ENCODE assay signal across 22 cellular contexts in genomic region chr3:10988003-10988402, GRCh38. TPM values are rescaled to one million over a fixed set of nuclear protein-coding genes. Genes with fewer than 3 reads are reported as not detected.
DNase-seq lines count a peak whose midpoint lies in the region; ATAC-seq and TF ChIP-seq lines count a peak whose summit lies in the region.
"Had no signal": no experiment of that assay in that cellular context is flagged by ENCODE, and none has a peak within 500 bp of the region (broad histone marks: within the 10 kb centered on the region; RNA-seq: fewer than 3 reads in every experiment).

No MANE protein-coding gene starts in this region.

- H3K27me3 Mint-ChIP-seq in endodermal cell (ENCODE audit: insufficient read depth) (peaks cover 18% of the 10 kb centered on the region), neural progenitor cell (ENCODE audit: insufficient read depth, low read depth) (peaks cover 32% of the 10 kb centered on the region)

- H3K9ac ChIP-seq in endodermal cell (ENCODE audit: extremely low read depth, low read length, poor library complexity, severe bottlenecking) (no peak overlapping the region), liver (ENCODE audit: low read depth in 1 of 2, low read length in 2 of 2) (peak overlapping the region; percentile 33 to 82), neural progenitor cell (no peak overlapping the region)
- H3K9ac ChIP-seq: BLaER1 treated with 17β-estradiol and CSF1 and Interleukin-3, amounts not matched to agents 10 nM and 100 nM; GM23248 had no signal

- H3K9me3 Mint-ChIP-seq in endodermal cell (no peaks in the 10 kb centered on the region), neural progenitor cell (no peaks in the 10 kb centered on the region)
- H3K9me3 Mint-ChIP-seq: CD4-positive, alpha-beta T cell had no signal

- no peaks in the 10 kb centered on the region for H3K9me3 ChIP-seq in endodermal cell (ENCODE audit: control insufficient read depth, low read length)
- no peaks in the 10 kb centered on the region for H3K9me3 ChIP-seq in liver (ENCODE audit: control insufficient read depth in 4 of 4, low read length in 3 of 4)
- no peaks in the 10 kb centered on the region for H3K9me3 ChIP-seq in neural progenitor cell (ENCODE audit: low read depth)
- H3K9me3 ChIP-seq: A549; BE2C; BLaER1 treated with 17β-estradiol and CSF1 and Interleukin-3, amounts not matched to agents 10 nM and 100 nM had no signal

- WGBS in endodermal cell (ENCODE audit: insufficient coverage in 1 of 2, insufficient read length in 1 of 2), 2 experiments, result 70 to 72% methylated on average over 7 of the region's 7 CpGs
- 32% methylated on average over 7 of the region's 7 CpGs for WGBS in liver

- H3K36me3 Mint-ChIP-seq in endodermal cell (ENCODE audit: low read depth) (no peaks in the 10 kb centered on the region), neural progenitor cell (no peaks in the 10 kb centered on the region)
- H3K36me3 Mint-ChIP-seq: CD8-positive, alpha-beta memory T cell had no signal

- intact Hi-C loops in cardiac septum (cut with DNase I), result no loop called here

- TF ChIP-seq RAD21 in liver (IDR thresholded peaks at IDR 0.05), result no peak

- peaks cover 43% of the 10 kb centered on the region for H3K4me1 Mint-ChIP-seq in endodermal cell
- H3K4me1 Mint-ChIP-seq in neural progenitor cell, result peaks cover 40% of the 10 kb centered on the region

- no peaks in the 10 kb centered on the region for H3K79me2 ChIP-seq in neural progenitor cell (ENCODE audit: low read depth)

- no peaks in the 10 kb centered on the region for H4K20me1 ChIP-seq in neural progenitor cell (ENCODE audit: low read depth)

- CTCF ChIA-PET in RWPE1 (lab: Yijun Ruan, JAX), result no interaction called here

- no peak overlapping the region for H2AFZ ChIP-seq in neural progenitor cell (replicated peaks)
- H2AFZ ChIP-seq: GM23248 had no signal

- no peak overlapping the region for H3K4me2 ChIP-seq in neural progenitor cell
- H3K4me2 ChIP-seq: A549; BLaER1 treated with 17β-estradiol and CSF1 and Interleukin-3, amounts not matched to agents 10 nM and 100 nM had no signal

- no peak for ATAC-seq in GM18907 (IDR thresholded peaks at IDR 0.05; ENCODE audit: unreplicated experiment)
- ATAC-seq: A549 had no signal

- H3K4me3 ChIP-seq in endodermal cell (ENCODE audit: low read length) (no peak overlapping the region), liver (ENCODE audit: low read depth in 1 of 3, low read length in 3 of 3) (no peak overlapping the region), neural progenitor cell (no peak overlapping the region)
- H3K4me3 ChIP-seq: A549; BLaER1 treated with 17β-estradiol and CSF1 and Interleukin-3, amounts not matched to agents 10 nM and 100 nM; GM23248 had no signal

- H3K27me3 ChIP-seq in endodermal cell (ENCODE audit: control insufficient read depth, insufficient read depth, low read length, poor library complexity, severe bottlenecking) (peaks cover 5% of the 10 kb centered on the region), liver (ENCODE audit: control insufficient read depth in 4 of 4, insufficient read depth in 4 of 4, low read length in 3 of 4) (no peaks in the 10 kb centered on the region), neural progenitor cell (peaks cover 32% of the 10 kb centered on the region)

- peak; percentile 60 for DNase-seq in endodermal cell
- DNase-seq in neural progenitor cell (ENCODE audit: low spot score), result no peak
- DNase-seq in cardiac septum (ENCODE audit: low spot score), result no peak
- no peak for DNase-seq in RWPE1 (ENCODE audit: low spot score)
- DNase-seq: 8988T; ACHN; AML-193; BE2C; CD4-positive, alpha-beta T cell; CD8-positive, alpha-beta memory T cell; DMS 273 treated with DMSO at 0.1 percent for 48 hours; DMS79; EL; GDM1; GM23248; H7; HCEC 1CT had no signal

- peaks cover 11% of the 10 kb centered on the region for H3F3A ChIP-seq in neural progenitor cell (ENCODE audit: low read depth)

- H3K27ac ChIP-seq in endodermal cell (ENCODE audit: low read depth, low read length) (peak overlapping the region; percentile 5), liver (ENCODE audit: low read depth in 1 of 2, low read length in 2 of 2) (peak overlapping the region; percentile 85 to 90), neural progenitor cell (no peak overlapping the region), RWPE1 (no peak overlapping the region)
- H3K27ac ChIP-seq: A549; BLaER1 treated with 17β-estradiol and CSF1 and Interleukin-3, amounts not matched to agents 10 nM and 100 nM; GM23248 had no signal

- H3K36me3 ChIP-seq in endodermal cell (ENCODE audit: control insufficient read depth, insufficient read depth, low read length), result no peaks in the 10 kb centered on the region
- no peaks in the 10 kb centered on the region for H3K36me3 ChIP-seq in liver (ENCODE audit: control insufficient read depth in 4 of 4, insufficient read depth in 3 of 4, low read depth in 1 of 4, low read length in 3 of 4)
- H3K36me3 ChIP-seq in neural progenitor cell, result no peaks in the 10 kb centered on the region
- H3K36me3 ChIP-seq: BE2C; BLaER1 treated with 17β-estradiol and CSF1 and Interleukin-3, amounts not matched to agents 10 nM and 100 nM had no signal

- H3K4me3 Mint-ChIP-seq in endodermal cell, result no peak overlapping the region
- no peak overlapping the region for H3K4me3 Mint-ChIP-seq in neural progenitor cell
- H3K4me3 Mint-ChIP-seq: CD14-positive monocyte; CD4-positive, alpha-beta T cell; CD8-positive, alpha-beta memory T cell had no signal

- H3K27ac Mint-ChIP-seq in endodermal cell (peak overlapping the region; percentile 60), neural progenitor cell (peak overlapping the region; percentile 66)
- H3K27ac Mint-ChIP-seq: CD14-positive monocyte; CD4-positive, alpha-beta T cell; CD8-positive, alpha-beta memory T cell had no signal

- TF ChIP-seq CTCF in endodermal cell (conservative IDR thresholded peaks at IDR 0.05) (no peak), liver (IDR thresholded peaks at IDR 0.05; ENCODE audit: low read depth, low read length, missing input control) (no peak), neural progenitor cell (IDR thresholded peaks at IDR 0.05) (no peak), RWPE1 (conservative IDR thresholded peaks at IDR 0.05; ENCODE audit: low read depth) (no peak)

- POLR2A ChIA-PET in RWPE1 (lab: Yijun Ruan, JAX; ENCODE audit: low non-redundant PET), result no interaction called here

- H3K4me1 ChIP-seq in endodermal cell (ENCODE audit: control insufficient read depth, insufficient read depth, low read length), result no peaks in the 10 kb centered on the region
- H3K4me1 ChIP-seq in liver (ENCODE audit: control insufficient read depth in 4 of 4, insufficient read depth in 4 of 4, low read length in 3 of 4), result peaks cover 8 to 52% (median 35%) of the 10 kb centered on the region in 4 donors
- no peaks in the 10 kb centered on the region for H3K4me1 ChIP-seq in neural progenitor cell
- H3K4me1 ChIP-seq: BE2C had no signal

TF ChIP-seq in liver, 16 proteins besides CTCF, POLR2A, EP300 and RAD21 (continues in another document):
- no peak for TF ChIP-seq GABPA (IDR thresholded peaks at IDR 0.05 in 1 of 2, conservative IDR thresholded peaks at IDR 0.05 in 1 of 2)
- TF ChIP-seq RXRA (IDR thresholded peaks at IDR 0.05), result peak; percentile 81 to 96
- no peak for TF ChIP-seq ATF3 (IDR thresholded peaks at IDR 0.05)
- peak; percentile 74 to 89 for TF ChIP-seq HNF4A (conservative IDR thresholded peaks at IDR 0.05)
- TF ChIP-seq FOXA1 (IDR thresholded peaks at IDR 0.05), result peak; percentile 66
- TF ChIP-seq NR2F2 (IDR thresholded peaks at IDR 0.05), result no peak
- TF ChIP-seq TAF1 (conservative IDR thresholded peaks at IDR 0.05), result no peak
- peak; percentile 94 for TF ChIP-seq YY1 (IDR thresholded peaks at IDR 0.05)
- peak in 1 of 2 donors; percentile 47 for TF ChIP-seq EGR1 (IDR thresholded peaks at IDR 0.05; ENCODE audit: low read depth in 2 of 2)
- TF ChIP-seq JUND (IDR thresholded peaks at IDR 0.05), result peak in 1 of 2 donors; percentile 88
- TF ChIP-seq FOXA2 (IDR thresholded peaks at IDR 0.05), result peak; percentile 55
- peak; percentile 85 for TF ChIP-seq ZBTB33 (IDR thresholded peaks at IDR 0.05)

RNA-seq across cellular contexts. Expression of gene SLC6A1, which starts 4.5 kb away (rescaled TPM):
- total RNA-seq in endodermal cell, result 1 to 10 TPM in 1 of 2 donors, under 1 TPM in 1; 0.42 to 3.6 TPM
- polyA plus RNA-seq in endodermal cell (2013, experiment 1 of 2), result 2.8 TPM
- polyA plus RNA-seq in endodermal cell (2013, experiment 2 of 2), result 2.5 TPM
- total RNA-seq in liver, result 10 to 100 TPM; 26.2 to 71.9 TPM
- polyA plus RNA-seq in liver, result 10 to 100 TPM; 16.0 to 41.4 TPM
- 0.52 and 0.77 TPM in 2 replicates for total RNA-seq in neural progenitor cell (ENCODE audit: low replicate concordance)
- total RNA-seq in cardiac septum, result 2.1 TPM
- total RNA-seq: CD4-positive, alpha-beta T cell; CD8-positive, alpha-beta memory T cell; GM23248 had no signal
- polyA plus RNA-seq: A549; CD14-positive monocyte; CD8-positive, alpha-beta memory T cell; GM23248 had no signal

Comparison
In these comparisons a context has a peak if more than half of its experiments do, and no peak if none do; other contexts are left out.
1. H3K27ac ChIP-seq: peak in endodermal cell (single experiment) and liver (2 of 2); none in neural progenitor cell (single experiment) and RWPE1 (single experiment).
2. H3K9ac ChIP-seq: peak in liver (2 of 2); none in endodermal cell (single experiment) and neural progenitor cell (single experiment).